In the genomic region with DNA sequence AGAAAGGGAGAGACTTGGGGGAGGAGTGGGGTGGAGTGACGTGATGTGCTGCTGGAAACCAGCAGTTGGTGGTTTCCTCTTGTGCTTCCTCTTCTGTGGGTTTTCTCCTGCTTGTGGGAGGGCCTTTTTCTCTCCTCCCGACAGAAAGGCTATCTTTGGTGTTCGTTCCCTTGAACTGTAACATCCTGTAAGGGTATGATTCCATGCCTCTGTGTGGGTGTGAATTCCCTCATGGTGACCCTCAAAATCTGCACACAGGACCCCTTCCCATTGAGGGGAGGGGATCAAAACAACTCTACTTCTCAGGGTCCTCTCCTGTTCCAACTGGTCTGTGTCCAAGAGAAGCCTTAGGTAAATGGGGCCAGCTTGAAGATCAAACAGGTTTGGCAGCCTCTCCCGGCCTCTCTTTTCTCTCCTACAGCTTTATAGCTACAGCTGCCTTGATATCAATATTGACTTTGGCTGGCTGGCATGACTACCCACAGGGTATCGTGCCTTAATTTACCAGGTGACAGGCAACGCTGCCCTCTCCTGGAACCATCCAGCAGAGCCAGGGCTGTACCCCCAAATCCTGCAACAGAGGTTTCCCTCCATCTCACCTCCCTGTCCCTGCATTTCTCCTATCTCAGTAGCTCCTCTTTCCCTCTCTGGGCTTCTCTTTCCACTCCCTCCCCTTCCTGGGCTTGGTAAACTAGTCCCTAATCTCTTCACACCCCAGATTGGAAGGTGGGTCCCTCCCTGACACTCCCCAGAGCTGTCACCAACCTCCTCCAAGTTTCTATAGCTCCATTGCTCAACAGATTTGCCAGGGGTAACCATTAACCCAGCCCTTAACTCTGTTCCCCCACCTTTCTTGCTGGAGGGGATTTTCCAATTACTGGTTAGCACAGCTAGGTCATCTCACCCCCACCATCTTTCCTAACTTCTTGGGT, we compare ENCODE assay signal across 1 cellular context.
TF ChIP-seq lines count a peak whose summit lies in the region.

No MANE protein-coding gene starts in this region.

TF ChIP-seq in H1, 55 proteins besides CTCF, POLR2A, EP300 and RAD21:
- TF ChIP-seq, protein P1, sequence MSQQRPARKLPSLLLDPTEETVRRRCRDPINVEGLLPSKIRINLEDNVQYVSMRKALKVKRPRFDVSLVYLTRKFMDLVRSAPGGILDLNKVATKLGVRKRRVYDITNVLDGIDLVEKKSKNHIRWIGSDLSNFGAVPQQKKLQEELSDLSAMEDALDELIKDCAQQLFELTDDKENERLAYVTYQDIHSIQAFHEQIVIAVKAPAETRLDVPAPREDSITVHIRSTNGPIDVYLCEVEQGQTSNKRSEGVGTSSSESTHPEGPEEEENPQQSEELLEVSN (IDR thresholded peaks at IDR 0.05) = 0 out of 2 replicates have a peak, but pooled peaks have one; percentile 8
- no peak for TF ChIP-seq EZH2 (IDR thresholded peaks at IDR 0.05; ENCODE audit: low read depth, low read length, severe bottlenecking)
